Comparison of ENCODE assay signal across 9 cellular contexts in genomic region chr11:129023968-129024676, GRCh38.
DNase-seq lines count a peak whose midpoint lies in the region; ATAC-seq and TF ChIP-seq lines count a peak whose summit lies in the region.
"Had no signal": no experiment of that assay in that cellular context is flagged by ENCODE, and none has a peak within 500 bp of the region (broad histone marks: within the 10 kb centered on the region; RNA-seq: fewer than 3 reads in every experiment).

No MANE protein-coding gene starts in this region.

- peaks cover 6 to 14% (median 6%) of the 10 kb centered on the region in 3 donors for H3K4me1 Mint-ChIP-seq in CD8-positive, alpha-beta memory T cell

- CTCF ChIA-PET in CD8-positive, alpha-beta memory T cell (lab: Charles Lee) = no interaction called here

- no peak for TF ChIP-seq POLR2A in breast epithelium (IDR thresholded peaks at IDR 0.05)

- no peak for TF ChIP-seq CTCF in breast epithelium (IDR thresholded peaks at IDR 0.05)

- peak overlapping the region in 6 of 7 donors; percentile 13 to 80 (median 40) for H3K4me3 Mint-ChIP-seq in CD8-positive, alpha-beta memory T cell

- H3K36me3 ChIP-seq in CD8-positive, alpha-beta memory T cell (ENCODE audit: insufficient read depth, low read length) = no peaks in the 10 kb centered on the region
- H3K36me3 ChIP-seq in breast epithelium = no peaks in the 10 kb centered on the region

- peaks cover 0 to 4% (median 0%) of the 10 kb centered on the region in 3 donors for H3K36me3 Mint-ChIP-seq in CD8-positive, alpha-beta memory T cell

- no peak overlapping the region for H3K27ac ChIP-seq in CD8-positive, alpha-beta memory T cell (ENCODE audit: low read depth, low read length)
- H3K27ac ChIP-seq in breast epithelium = peak overlapping the region; percentile 50 to 59

- no peak overlapping the region for H3K4me3 ChIP-seq in CD8-positive, alpha-beta memory T cell (ENCODE audit: low read length)
- peak overlapping the region in 2 of 3 donors; percentile 37 to 51 for H3K4me3 ChIP-seq in breast epithelium

- no peaks in the 10 kb centered on the region for H3K9me3 Mint-ChIP-seq in CD8-positive, alpha-beta memory T cell

- H3K27ac Mint-ChIP-seq in CD8-positive, alpha-beta memory T cell = peak overlapping the region in 2 of 8 donors; percentile 24 to 53

- peak in 1 of 5 donors; percentile 1 for DNase-seq in CD8-positive, alpha-beta memory T cell
- peak; percentile 28 for DNase-seq in NCI-H1417 treated with DMSO at 0.1 percent for 48 hours (lab: John Stamatoyannopoulos, UW)
- DNase-seq in breast epithelium (ENCODE audit: low spot score in 2 of 2) = peak; percentile 68 to 75
- peak; percentile 74 for DNase-seq in mucosa of gallbladder (ENCODE audit: low spot score)
- DNase-seq in stimulated activated CD8-positive, alpha-beta memory T cell treated with anti-CD3 and anti-CD28 coated beads, Interleukin-4, amount 100 ng/mL, for 48 hours = no peak
- DNase-seq in NCI-H2107 treated with DMSO at 0.1 percent for 48 hours (lab: John Stamatoyannopoulos, UW; ENCODE audit: unreplicated experiment) = no peak
- DNase-seq: NCI-H2227 treated with DMSO at 0.1 percent for 48 hours had no signal

- no peaks in the 10 kb centered on the region for H3K4me1 ChIP-seq in CD8-positive, alpha-beta memory T cell (ENCODE audit: insufficient read depth, low read length)
- no peaks in the 10 kb centered on the region for H3K4me1 ChIP-seq in breast epithelium

- no peaks in the 10 kb centered on the region for H3K9me3 ChIP-seq in CD8-positive, alpha-beta memory T cell (ENCODE audit: low read length)
- H3K9me3 ChIP-seq in breast epithelium = no peaks in the 10 kb centered on the region

- ATAC-seq in GM18907 (IDR thresholded peaks at IDR 0.05; ENCODE audit: unreplicated experiment) = no peak
- ATAC-seq in HG03097 (IDR thresholded peaks at IDR 0.05; ENCODE audit: low FRiP score, unreplicated experiment) = no peak

- intact Hi-C loops in breast epithelium (cut with DNase I; ENCODE audit: low total_unique reads) = no loop called here

- H3K27me3 ChIP-seq in CD8-positive, alpha-beta memory T cell (ENCODE audit: insufficient read depth, low read length, poor library complexity, severe bottlenecking) = no peaks in the 10 kb centered on the region
- no peaks in the 10 kb centered on the region for H3K27me3 ChIP-seq in breast epithelium

- H3K27me3 Mint-ChIP-seq in CD8-positive, alpha-beta memory T cell = peaks cover 6 to 14% of the 10 kb centered on the region in 2 donors

- POLR2A ChIA-PET in CD8-positive, alpha-beta memory T cell (lab: Charles Lee) = no interaction called here

Comparison
In these comparisons a context has a peak if more than half of its experiments do, and no peak if none do; other contexts are left out.
1. DNase-seq: peak in NCI-H1417 treated with DMSO at 0.1 percent for 48 hours (single experiment), breast epithelium (2 of 2) and mucosa of gallbladder (single experiment); none in stimulated activated CD8-positive, alpha-beta memory T cell treated with anti-CD3 and anti-CD28 coated beads, Interleukin-4, amount 100 ng/mL, for 48 hours (single experiment) and NCI-H2107 treated with DMSO at 0.1 percent for 48 hours (single experiment).